In the genomic region with DNA sequence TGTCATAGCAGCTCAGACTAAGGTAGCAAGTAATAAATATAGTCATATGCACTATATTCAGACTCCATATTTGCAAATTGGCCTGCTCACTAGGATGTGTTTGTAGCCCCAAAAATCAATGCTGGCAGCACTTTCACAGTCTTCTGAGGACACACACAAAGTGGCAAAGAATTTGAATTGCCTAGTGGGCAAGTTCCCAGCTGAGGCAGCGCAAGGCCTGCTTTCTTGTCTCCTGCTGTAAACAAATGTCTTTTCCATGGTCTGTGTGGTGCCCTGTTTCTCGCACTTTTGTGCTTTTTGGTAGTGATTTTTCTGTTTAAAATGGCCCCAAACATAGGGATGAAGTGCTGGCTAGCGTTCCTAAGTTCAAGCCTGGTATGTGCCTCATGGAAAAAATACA, we compare ENCODE assay signal across 31 cellular contexts.
"Had no signal": no experiment of that assay in that cellular context is flagged by ENCODE, and none has a peak within 500 bp of the region (broad histone marks: within the 10 kb centered on the region; RNA-seq: fewer than 3 reads in every experiment).

No MANE protein-coding gene starts in this region.

- H3K27ac ChIP-seq: ascending aorta, breast epithelium, cardiac muscle cell, colonic mucosa, epithelial cell of prostate, esophagus squamous epithelium, gastroesophageal sphincter, WERI-Rb-1 had no signal

- H3K4me1 ChIP-seq: ascending aorta, breast epithelium, colonic mucosa, esophagus squamous epithelium had no signal

- H3K4me3 ChIP-seq: ascending aorta, breast epithelium, cardiac muscle cell, colonic mucosa, esophagus squamous epithelium, gastroesophageal sphincter had no signal

- H3K27me3 ChIP-seq: ascending aorta, breast epithelium, cardiac muscle cell, colonic mucosa, esophagus squamous epithelium had no signal

- H3K9me3 ChIP-seq: ascending aorta, breast epithelium, colonic mucosa, esophagus squamous epithelium, gastroesophageal sphincter had no signal

- ATAC-seq: activated CD4-positive, CD25-positive, alpha-beta regulatory T cell treated with anti-CD3 and anti-CD28 coated beads, Interleukin-2, amount 50 U/mL, for 24 hours; activated CD8-positive, alpha-beta memory T cell treated with anti-CD3 and anti-CD28 coated beads, Interleukin-2, amount 10 ng/mL, durations not matched to agents 7 days and 5 days; activated CD8-positive, alpha-beta T cell treated with anti-CD3 and anti-CD28 coated beads, Interleukin-2, amount 10 ng/mL, durations not matched to agents 7 days and 5 days; activated naive CD4-positive, alpha-beta T cell treated with anti-CD3 and anti-CD28 coated beads, Interleukin-2, amount 50 U/mL, for 72 hours; gastroesophageal sphincter; T-helper 17 cell had no signal

- DNase-seq: activated B cell treated with CpG ODN at 0.5 μM for 24 hours; activated CD4-positive, alpha-beta memory T cell treated with anti-CD3 and anti-CD28 coated beads for 36 hours; activated CD4-positive, alpha-beta T cell treated with anti-CD3 and anti-CD28 coated beads for 48 hours; activated CD4-positive, alpha-beta T cell treated with anti-CD3 and anti-CD28 coated beads, Interleukin-2, amount 50 U/mL, for 1 hour; activated CD8-positive, alpha-beta memory T cell treated with anti-CD3 and anti-CD28 coated beads, Interleukin-2, amount 10 ng/mL, durations not matched to agents 7 days and 5 days; activated CD8-positive, alpha-beta memory T cell treated with anti-CD3 and anti-CD28 coated beads, Interleukin-2, amount 50 U/mL, for 4 hours; activated CD8-positive, alpha-beta T cell treated with anti-CD3 and anti-CD28 coated beads, Interleukin-2, amount 10 ng/mL, durations not matched to agents 7 days and 5 days; activated gamma-delta T cell; activated naive CD4-positive, alpha-beta T cell; activated naive CD4-positive, alpha-beta T cell treated with anti-CD3 and anti-CD28 coated beads, Interleukin-2, amount 10 ng/mL, durations not matched to agents 7 days and 5 days; activated naive CD8-positive, alpha-beta T cell treated with anti-CD3 and anti-CD28 coated beads, Interleukin-2, amount 10 ng/mL, durations not matched to agents 7 days and 5 days; activated T-cell treated with anti-CD3 and anti-CD28 coated beads, Interleukin-2, amount 50 U/mL, for 1 hour; activated T-cell treated with anti-CD3 and anti-CD28 coated beads, Interleukin-2, amount 50 U/mL, for 48 hours; central memory CD4-positive, alpha-beta T cell; cerebellar nuclear complex; colonic mucosa; effector CD8-positive, alpha-beta T cell; esophagus squamous epithelium; foreskin melanocyte; SW 1271; T-helper 1 cell; T-helper 17 cell; T1000; WERI-Rb-1 had no signal
